In the genomic region with DNA sequence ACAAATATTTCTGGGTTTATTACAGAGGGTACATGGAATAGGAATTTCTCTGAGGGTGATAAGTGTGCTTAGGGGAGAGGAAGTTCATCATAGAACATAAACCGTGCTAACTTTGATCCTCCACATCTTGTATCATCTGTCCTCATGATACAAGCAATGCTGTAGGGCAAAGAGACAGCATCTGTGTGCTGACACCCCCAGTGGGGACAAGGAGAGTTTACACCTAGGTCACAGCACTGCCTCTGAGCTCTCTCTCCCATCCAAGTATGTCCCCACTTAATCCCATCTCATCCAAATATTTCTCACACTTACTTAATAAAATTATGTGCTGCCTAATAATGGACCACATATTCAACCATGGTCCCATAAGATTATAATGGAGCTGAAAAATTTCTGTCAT, we compare ENCODE assay signal across 22 cellular contexts. TPM values are rescaled to one million over a fixed set of nuclear protein-coding genes. Genes with fewer than 3 reads are reported as not detected.
DNase-seq lines count a peak whose midpoint lies in the region; ATAC-seq and TF ChIP-seq lines count a peak whose summit lies in the region.
"Had no signal": no experiment of that assay in that cellular context is flagged by ENCODE, and none has a peak within 500 bp of the region (broad histone marks: within the 10 kb centered on the region; RNA-seq: fewer than 3 reads in every experiment).

No MANE protein-coding gene starts in this region.

- peaks cover 3% of the 10 kb centered on the region; the same call in 1 of the 2 replicates for H3K27me3 Mint-ChIP-seq in H9 (ENCODE audit: low read depth)

- H3K79me2 ChIP-seq in H9 (ENCODE audit: insufficient read depth, low read length) = no peaks in the 10 kb centered on the region
- no peaks in the 10 kb centered on the region for H3K79me2 ChIP-seq in mesendoderm (ENCODE audit: control insufficient read depth, insufficient read depth, low read length)

- H2AK5ac ChIP-seq in H9 (ENCODE audit: insufficient read length, low read length) = no peak overlapping the region
- H2AK5ac ChIP-seq in mesendoderm (ENCODE audit: low read length) = no peak overlapping the region

- H3K4me3 Mint-ChIP-seq in H9 = no peak overlapping the region
- H3K4me3 Mint-ChIP-seq: natural killer cell had no signal

- H3K4me3 ChIP-seq in mesendoderm (ENCODE audit: low read length) = no peak overlapping the region
- H3K4me3 ChIP-seq: BLaER1 treated with 17β-estradiol and CSF1 and Interleukin-3, amounts not matched to agents 10 nM and 100 nM; gastroesophageal sphincter; lung; psoas muscle; SJCRH30; transverse colon had no signal

- H2AFZ ChIP-seq in H9 (ENCODE audit: low read length) = no peak overlapping the region

- H3K9ac ChIP-seq in H9 (ENCODE audit: extremely low read depth, insufficient read length, low read length) = no peak overlapping the region
- no peak overlapping the region for H3K9ac ChIP-seq in mesendoderm (ENCODE audit: low read length)
- H3K9ac ChIP-seq: BLaER1 treated with 17β-estradiol and CSF1 and Interleukin-3, amounts not matched to agents 10 nM and 100 nM had no signal

- in situ Hi-C loops in SK-MEL-5 (cut with HindIII; ENCODE audit: low pct_unique_long_range_greater_than_20kb, low sequenced_read_pairs) = no loop called here

- H3K4me1 Mint-ChIP-seq in H9 = peaks cover 4 to 7% of the 10 kb centered on the region in 2 experiments; a peak in 3 of 4 replicates
- H3K4me1 Mint-ChIP-seq: natural killer cell had no signal

- no peak overlapping the region for H3T11ph ChIP-seq in H9 (ENCODE audit: low read length)

- no CpG with 5 or more reads among the region's 1 CpG for WGBS in H9 (ENCODE audit: extremely low coverage, insufficient read length, low lambda C conversion rate)
- WGBS in mesendoderm (ENCODE audit: extremely low coverage, insufficient coverage, low lambda C conversion rate) = no CpG with 5 or more reads among the region's 1 CpG

- no peaks in the 10 kb centered on the region for H3K27me3 ChIP-seq in H9 (ENCODE audit: insufficient read depth, low read length)
- H3K27me3 ChIP-seq in mesendoderm (ENCODE audit: insufficient read depth, low read length, poor library complexity) = no peaks in the 10 kb centered on the region
- H3K27me3 ChIP-seq: BLaER1 treated with 17β-estradiol and CSF1 and Interleukin-3, amounts not matched to agents 10 nM and 100 nM; SJCRH30; transverse colon had no signal

- no peaks in the 10 kb centered on the region for H3K36me3 ChIP-seq in mesendoderm (ENCODE audit: control insufficient read depth, insufficient read depth, low read length)
- H3K36me3 ChIP-seq: BLaER1 treated with 17β-estradiol and CSF1 and Interleukin-3, amounts not matched to agents 10 nM and 100 nM; gastroesophageal sphincter; SJCRH30; transverse colon had no signal

- peak; percentile 34 for DNase-seq in DMS53 (lab: John Stamatoyannopoulos, UW)
- no peak for DNase-seq in DMS53 treated with DMSO at 0.1 percent for 48 hours (lab: John Stamatoyannopoulos, UW; ENCODE audit: unreplicated experiment)
- peak; percentile 33 for DNase-seq in H9
- peak; percentile 13 for DNase-seq in SK-MEL-5 (ENCODE audit: low read depth, low spot score)
- DNase-seq in mesendoderm = peak; percentile 29
- no peak for DNase-seq in GM19238 (ENCODE audit: insufficient read length, low spot score)
- no peak for DNase-seq in OCI-M2 (lab: John Stamatoyannopoulos, UW; ENCODE audit: unreplicated experiment)
- DNase-seq: activated CD4-positive, alpha-beta T cell treated with anti-CD3 and anti-CD28 coated beads for 48 hours; anterior cingulate cortex; HCEC 1CT; natural killer cell; NCI-H1092 treated with DMSO at 0.1 percent for 48 hours; psoas muscle; SJCRH30; stimulated activated naive CD4-positive, alpha-beta T cell treated with Interleukin-2 at 50 U/mL for 16 hours; transverse colon had no signal

- H2BK15ac ChIP-seq in H9 (ENCODE audit: low read depth, low read length) (no peak overlapping the region), mesendoderm (replicated peaks; ENCODE audit: low read depth) (no peak overlapping the region)

- H3K18ac ChIP-seq in H9 (ENCODE audit: insufficient read length, low read depth, low read length) (no peak overlapping the region), mesendoderm (ENCODE audit: low read length) (no peak overlapping the region)

- peak; percentile 56 for TF ChIP-seq CTCF in H9 (conservative IDR thresholded peaks at IDR 0.05)

- peaks cover 4 to 6% of the 10 kb centered on the region in 2 experiments; a peak in 3 of 5 replicates for H3K9me3 Mint-ChIP-seq in H9
- H3K9me3 Mint-ChIP-seq: natural killer cell had no signal

- H3K4me2 ChIP-seq in H9 (ENCODE audit: insufficient read depth, insufficient read length, low read length) (no peak overlapping the region), mesendoderm (ENCODE audit: low read length) (no peak overlapping the region)
- H3K4me2 ChIP-seq: BLaER1 treated with 17β-estradiol and CSF1 and Interleukin-3, amounts not matched to agents 10 nM and 100 nM had no signal

- H3K4me1 ChIP-seq in H9 (ENCODE audit: insufficient read depth, low read length) = no peaks in the 10 kb centered on the region; the same call in 1 of the 2 replicates
- no peaks in the 10 kb centered on the region for H3K4me1 ChIP-seq in mesendoderm (ENCODE audit: control insufficient read depth, low read depth, low read length)
- H3K4me1 ChIP-seq: psoas muscle, SJCRH30 had no signal

- H3K36me3 Mint-ChIP-seq in H9 (ENCODE audit: insufficient read depth in 1 of 3, low read depth in 3 of 3) = peaks cover 0 to 5% (median 0%) of the 10 kb centered on the region in 3 experiments; a peak in 1 of 7 replicates
- H3K36me3 Mint-ChIP-seq: natural killer cell had no signal

- no peak overlapping the region for H3K4ac ChIP-seq in H9 (ENCODE audit: low read depth, low read length)
- H3K4ac ChIP-seq in mesendoderm (ENCODE audit: low read depth, low read length) = no peak overlapping the region

- no peak overlapping the region for H3K14ac ChIP-seq in H9 (ENCODE audit: insufficient read depth, low read length)

- H3K23me2 ChIP-seq in H9 (ENCODE audit: insufficient read length, low read depth, low read length, poor library complexity, severe bottlenecking) = no peaks in the 10 kb centered on the region

- H4K8ac ChIP-seq in H9 (replicated peaks; ENCODE audit: insufficient read length, low read depth, low read length) (no peak overlapping the region), mesendoderm (ENCODE audit: low read depth, low read length) (no peak overlapping the region)

- H3K23ac ChIP-seq in H9 (ENCODE audit: insufficient read length, low read depth, low read length) (no peak overlapping the region), mesendoderm (ENCODE audit: low read length) (no peak overlapping the region)

- no peak overlapping the region for H3K56ac ChIP-seq in H9 (ENCODE audit: insufficient read length, low read depth, low read length)
- no peak overlapping the region for H3K56ac ChIP-seq in mesendoderm (ENCODE audit: low read length)

- H4K5ac ChIP-seq in H9 (ENCODE audit: insufficient read length, low read depth, low read length) = no peak overlapping the region
- no peak overlapping the region for H4K5ac ChIP-seq in mesendoderm (ENCODE audit: low read length)

- H4K20me1 ChIP-seq in H9 (ENCODE audit: control insufficient read depth, insufficient read depth, insufficient read length) = no peaks in the 10 kb centered on the region
- H4K20me1 ChIP-seq: BLaER1 treated with 17β-estradiol and CSF1 and Interleukin-3, amounts not matched to agents 10 nM and 100 nM had no signal

- no peak overlapping the region for H2BK120ac ChIP-seq in H9 (ENCODE audit: low read depth, low read length, poor library complexity, severe bottlenecking)
- no peak overlapping the region for H2BK120ac ChIP-seq in mesendoderm (ENCODE audit: low read depth, low read length)

- no peak overlapping the region for H2BK20ac ChIP-seq in H9 (ENCODE audit: low read depth, low read length, poor library complexity, severe bottlenecking)

- no peaks in the 10 kb centered on the region for H3K9me3 ChIP-seq in H9 (ENCODE audit: control insufficient read depth, low read depth, low read length)
- H3K9me3 ChIP-seq: gastroesophageal sphincter, psoas muscle, SJCRH30 had no signal

- H2BK12ac ChIP-seq in H9 (ENCODE audit: insufficient read length, low read depth, low read length) = no peak overlapping the region

- H3K79me1 ChIP-seq in H9 (ENCODE audit: insufficient read depth, low read depth, low read length, poor library complexity, severe bottlenecking) (no peaks in the 10 kb centered on the region), mesendoderm (ENCODE audit: low read length) (no peaks in the 10 kb centered on the region)

- H3K27ac ChIP-seq in H9 (ENCODE audit: insufficient read length, low read depth, low read length) (no peak overlapping the region), mesendoderm (ENCODE audit: low read depth, low read length) (no peak overlapping the region)
- H3K27ac ChIP-seq: BLaER1 treated with 17β-estradiol and CSF1 and Interleukin-3, amounts not matched to agents 10 nM and 100 nM; gastroesophageal sphincter; psoas muscle; SJCRH30; transverse colon had no signal

- H2BK5ac ChIP-seq in H9 (ENCODE audit: insufficient read length, low read length) (no peak overlapping the region), mesendoderm (ENCODE audit: low read length) (no peak overlapping the region)

- H4K91ac ChIP-seq in H9 (ENCODE audit: insufficient read length, low read depth, low read length) = no peak overlapping the region

- no peak for ATAC-seq in HG02938 (IDR thresholded peaks at IDR 0.05; ENCODE audit: unreplicated experiment)
- ATAC-seq: gastroesophageal sphincter, natural killer cell, psoas muscle had no signal

- H3K27ac Mint-ChIP-seq in H9 = no peak overlapping the region
- H3K27ac Mint-ChIP-seq: natural killer cell had no signal

RNA-seq across cellular contexts. Expression of gene TEDDM1, which starts 4.3 kb away (rescaled TPM):
- total RNA-seq in H9 (2021) = not detected in 2 replicates
- total RNA-seq in SK-MEL-5 (2014; rRNA removed; shearing (Covaris generic)) = not detected in 2 replicates
- polyA plus RNA-seq in SK-MEL-5 (2015; cell fraction: cytosol; rRNA removed) = not detected in 2 replicates
- polyA plus RNA-seq in SK-MEL-5 (2015; cell fraction: nucleus; rRNA removed) = not detected in 2 replicates
- polyA plus RNA-seq in mesendoderm (2013, experiment 1 of 2) = not detected
- polyA plus RNA-seq in mesendoderm (2013, experiment 2 of 2) = not detected
- total RNA-seq: A172, Daoy, gastroesophageal sphincter, lung, natural killer cell, psoas muscle, SJCRH30, transverse colon had no signal
- polyA plus RNA-seq: lung, psoas muscle had no signal

RNA-seq across cellular contexts. Expression of gene GLUL, which starts 13.2 kb away (rescaled TPM):
- total RNA-seq in H9 (2021) = 311 and 332 TPM in 2 replicates
- 262 and 278 TPM in 2 replicates for total RNA-seq in SK-MEL-5 (2014; rRNA removed; shearing (Covaris generic))
- 103 and 106 TPM in 2 replicates for polyA plus RNA-seq in SK-MEL-5 (2015; cell fraction: cytosol; rRNA removed)
- 73.5 and 76.0 TPM in 2 replicates for polyA plus RNA-seq in SK-MEL-5 (2015; cell fraction: nucleus; rRNA removed)
- polyA plus RNA-seq in mesendoderm (2013, experiment 1 of 2) = 199 TPM
- 197 TPM for polyA plus RNA-seq in mesendoderm (2013, experiment 2 of 2)

RNA-seq across cellular contexts. Expression of gene RGSL1, which starts 45.2 kb away (rescaled TPM):
- total RNA-seq in H9 (2021) = not detected in 2 replicates
- not detected in 2 replicates for total RNA-seq in SK-MEL-5 (2014; rRNA removed; shearing (Covaris generic))
- not detected in 2 replicates for polyA plus RNA-seq in SK-MEL-5 (2015; cell fraction: cytosol; rRNA removed)
- polyA plus RNA-seq in SK-MEL-5 (2015; cell fraction: nucleus; rRNA removed) = not detected in 2 replicates
- polyA plus RNA-seq in mesendoderm (2013, experiment 1 of 2) = not detected
- polyA plus RNA-seq in mesendoderm (2013, experiment 2 of 2) = not detected
- total RNA-seq: A172, Daoy, lung, natural killer cell, psoas muscle, SJCRH30, transverse colon had no signal
- polyA plus RNA-seq: psoas muscle had no signal

Comparison
In these comparisons a context has a peak if more than half of its experiments do, and no peak if none do; other contexts are left out.
1. DNase-seq: peak in DMS53 (single experiment), H9 (single experiment), SK-MEL-5 (single experiment) and mesendoderm (single experiment); none in DMS53 treated with DMSO at 0.1 percent for 48 hours (single experiment), GM19238 (single experiment) and OCI-M2 (single experiment).